22 cellular contexts compared by ENCODE assay signal in genomic region chrX:113800955-113801354, GRCh38.
"Had no signal": no experiment of that assay in that cellular context is flagged by ENCODE, and none has a peak within 500 bp of the region (broad histone marks: within the 10 kb centered on the region; RNA-seq: fewer than 3 reads in every experiment).

No MANE protein-coding gene starts in this region.

- H3K36me3 ChIP-seq: SJCRH30 had no signal

- ATAC-seq: HepG2, SK-N-SH treated with all-trans-retinoic acid at 6 μM for 48 hours had no signal

- H3K9me3 ChIP-seq: SJCRH30 had no signal

- H3K4me2 ChIP-seq: KMS-11 had no signal

- H3K27me3 ChIP-seq: SJCRH30 had no signal

- FAIRE-seq: HepG2, RCC 7860 had no signal

- H3K27ac ChIP-seq: KMS-11, RWPE1, SJCRH30 had no signal

- H3K9ac ChIP-seq: KMS-11 had no signal

- H3K4me1 ChIP-seq: SJCRH30 had no signal

- DNase-seq: IMR-90, Kasumi-1, MM.1S, NCI-H1092 treated with DMSO at 0.1 percent for 48 hours, NCI-H1436, NCI-H187, NCI-H2029, NCI-H2081 treated with DMSO at 0.1 percent for 48 hours, NCI-H2171, NCI-H226, NCI-H446, NCI-H510A, NCI-H524 treated with DMSO at 0.1 percent for 48 hours, NCI-H69, NCI-H774, SHP77 treated with DMSO at 0.1 percent for 48 hours, SJCRH30 had no signal

- H3K4me3 ChIP-seq: SJCRH30 had no signal
